In genomic region chr17:40318835-40319332, GRCh38 we compare ENCODE assay signal across 8 cellular contexts. TPM values are rescaled to one million over a fixed set of nuclear protein-coding genes. Genes with fewer than 3 reads are reported as not detected.
DNase-seq lines count a peak whose midpoint lies in the region; ATAC-seq and TF ChIP-seq lines count a peak whose summit lies in the region.

No MANE protein-coding gene starts in this region.

- peaks cover 56% of the 10 kb centered on the region for H4K20me1 ChIP-seq in smooth muscle cell (ENCODE audit: low read depth)

- H3K36me3 ChIP-seq in HAP-1 (replicated peaks) (peaks cover 3% of the 10 kb centered on the region; the same call in 1 of the 2 replicates), smooth muscle cell (ENCODE audit: low read depth) (no peaks in the 10 kb centered on the region)

- in situ Hi-C loops in HAP-1 (cut with MboI; ENCODE audit: low sequenced_read_pairs): no loop called here

- no peaks in the 10 kb centered on the region for H3K27me3 Mint-ChIP-seq in activated CD8-positive, alpha-beta T cell treated with anti-CD3 and anti-CD28 coated beads for 36 hours

- TF ChIP-seq CTCF in activated CD8-positive, alpha-beta T cell treated with anti-CD3 and anti-CD28 coated beads for 36 hours (IDR thresholded peaks at IDR 0.05): no peak
- TF ChIP-seq CTCF in smooth muscle cell (IDR thresholded peaks at IDR 0.05; ENCODE audit: borderline replicate concordance, insufficient read depth, poor library complexity, severe bottlenecking): no peak

- peaks cover 13% of the 10 kb centered on the region for H3F3A ChIP-seq in smooth muscle cell (ENCODE audit: low read depth)

- H3K27me3 ChIP-seq in HAP-1 (ENCODE audit: low read depth) (no peaks in the 10 kb centered on the region), right cardiac atrium (ENCODE audit: control insufficient read depth, insufficient read depth) (no peaks in the 10 kb centered on the region), smooth muscle cell (ENCODE audit: low read depth) (no peaks in the 10 kb centered on the region)

- peak overlapping the region; percentile 92 for H3K27ac ChIP-seq in right cardiac atrium (ENCODE audit: low read length)
- peak overlapping the region; percentile 93 for H3K27ac ChIP-seq in smooth muscle cell (ENCODE audit: low read depth)

- H3K4me3 ChIP-seq in HAP-1: peak overlapping the region; percentile 93
- peak overlapping the region; percentile 70 for H3K4me3 ChIP-seq in right cardiac atrium (ENCODE audit: low read length)
- H3K4me3 ChIP-seq in smooth muscle cell: peak overlapping the region; percentile 91

- DNase-seq in HAP-1 (ENCODE audit: low spot score in 2 of 2): no peak
- DNase-seq in activated CD8-positive, alpha-beta T cell treated with anti-CD3 and anti-CD28 coated beads for 36 hours: peak; percentile 43
- peak in 1 of 3 donors; percentile 67 for DNase-seq in right cardiac atrium
- no peak for DNase-seq in smooth muscle cell (lab: John Stamatoyannopoulos, UW; ENCODE audit: unreplicated experiment)
- no peak for DNase-seq in MV-4-11 (lab: John Stamatoyannopoulos, UW)
- no peak for DNase-seq in NCI-H82 treated with DMSO at 0.1 percent for 48 hours (lab: John Stamatoyannopoulos, UW; ENCODE audit: unreplicated experiment)
- no peak for DNase-seq in NCI-H69 (lab: John Stamatoyannopoulos, UW)

- ATAC-seq in activated CD8-positive, alpha-beta T cell treated with anti-CD3 and anti-CD28 coated beads for 36 hours: no peak
- no peak for ATAC-seq in right cardiac atrium
- ATAC-seq in HG03097 (IDR thresholded peaks at IDR 0.05; ENCODE audit: low FRiP score, unreplicated experiment): no peak

- peak overlapping the region; percentile 98 for H3K4me3 Mint-ChIP-seq in activated CD8-positive, alpha-beta T cell treated with anti-CD3 and anti-CD28 coated beads for 36 hours

- no peaks in the 10 kb centered on the region for H3K9me3 Mint-ChIP-seq in activated CD8-positive, alpha-beta T cell treated with anti-CD3 and anti-CD28 coated beads for 36 hours

- peak overlapping the region; percentile 99 for H3K4me2 ChIP-seq in smooth muscle cell

- H3K4me1 ChIP-seq in HAP-1 (peaks cover 11% of the 10 kb centered on the region), right cardiac atrium (ENCODE audit: control insufficient read depth, insufficient read depth, low read length) (peaks cover 40% of the 10 kb centered on the region), smooth muscle cell (ENCODE audit: low read depth) (peaks cover 43% of the 10 kb centered on the region)

- peaks cover 8% of the 10 kb centered on the region for H3K36me3 Mint-ChIP-seq in activated CD8-positive, alpha-beta T cell treated with anti-CD3 and anti-CD28 coated beads for 36 hours (ENCODE audit: low read depth)

- peak overlapping the region; percentile 99 for H3K27ac Mint-ChIP-seq in activated CD8-positive, alpha-beta T cell treated with anti-CD3 and anti-CD28 coated beads for 36 hours

- peaks cover 76% of the 10 kb centered on the region for H3K4me1 Mint-ChIP-seq in activated CD8-positive, alpha-beta T cell treated with anti-CD3 and anti-CD28 coated beads for 36 hours (ENCODE audit: low read depth)

- intact Hi-C loops in activated CD8-positive, alpha-beta T cell treated with anti-CD3 and anti-CD28 coated beads for 36 hours (cut with micrococcal nuclease): no loop called here
- intact Hi-C loops in right cardiac atrium (cut with DNase I): no loop called here

- peak overlapping the region; percentile 98 for H3K9ac ChIP-seq in smooth muscle cell (ENCODE audit: low read depth)

- no peaks in the 10 kb centered on the region for H3K9me3 ChIP-seq in HAP-1
- H3K9me3 ChIP-seq in right cardiac atrium (ENCODE audit: control insufficient read depth, low read length): no peaks in the 10 kb centered on the region
- no peaks in the 10 kb centered on the region for H3K9me3 ChIP-seq in smooth muscle cell (replicated peaks; ENCODE audit: low read depth)

- CTCF ChIA-PET in activated CD8-positive, alpha-beta T cell treated with anti-CD3 and anti-CD28 coated beads for 36 hours (lab: Charles Lee): interaction anchor here (0.6 to 42.0 kb wide), 6 partner anchors 8 to 240 kb away, joined by 3 to 780 read pairs (median 8); no protein-coding TSS in a partner anchor

- H3K79me2 ChIP-seq in smooth muscle cell (ENCODE audit: low read depth): peaks cover 54% of the 10 kb centered on the region

- WGBS in right cardiac atrium: 2% methylated on average over 13 of the region's 13 CpGs
- 19% methylated on average over 13 of the region's 13 CpGs for WGBS in smooth muscle cell (ENCODE audit: low lambda C conversion rate)

- no peak overlapping the region for H2AFZ ChIP-seq in smooth muscle cell (ENCODE audit: low read depth)

- POLR2A ChIA-PET in activated CD8-positive, alpha-beta T cell treated with anti-CD3 and anti-CD28 coated beads for 36 hours (lab: Charles Lee): interaction anchor here (1.0 to 11.5 kb wide), 9 partner anchors 11 to 53 kb away, joined by 3 to 101 read pairs (median 4); partner anchors contain the start of genes CDC6 and RARA

RNA-seq across cellular contexts. Expression of gene RARA, which starts 9.9 kb away (rescaled TPM):
- 10 to 100 TPM; 34.7 to 36.2 TPM for total RNA-seq in activated CD8-positive, alpha-beta T cell treated with anti-CD3 and anti-CD28 coated beads for 36 hours
- 10 to 100 TPM; 26.2 to 39.0 (median 29.1) TPM for total RNA-seq in right cardiac atrium
- polyA plus RNA-seq in right cardiac atrium: 28.3 TPM
- 13.6 and 22.5 TPM in 2 replicates for total RNA-seq in smooth muscle cell
- polyA plus RNA-seq in smooth muscle cell: 21.6 and 22.1 TPM in 2 replicates

RNA-seq across cellular contexts. Expression of gene CDC6, which starts 31.2 kb away (rescaled TPM):
- total RNA-seq in activated CD8-positive, alpha-beta T cell treated with anti-CD3 and anti-CD28 coated beads for 36 hours: 100 to 1,000 TPM; 110 to 118 TPM
- total RNA-seq in right cardiac atrium (1 to 10 TPM; 1.0 to 1.8 (median 1.3) TPM), smooth muscle cell (10.4 and 15.1 TPM in 2 replicates)
- polyA plus RNA-seq in right cardiac atrium (0.36 TPM), smooth muscle cell (5.2 and 5.5 TPM in 2 replicates)

RNA-seq across cellular contexts. Expression of gene GJD3, which starts 45.7 kb away (rescaled TPM):
- total RNA-seq in activated CD8-positive, alpha-beta T cell treated with anti-CD3 and anti-CD28 coated beads for 36 hours: not detected
- total RNA-seq in right cardiac atrium: 1 to 10 TPM in 1 of 4 donors, under 1 TPM in 3; 0.74 to 1.4 (median 0.86) TPM
- polyA plus RNA-seq in right cardiac atrium: 0.27 TPM
- not detected in 2 replicates for total RNA-seq in smooth muscle cell
- polyA plus RNA-seq in smooth muscle cell: 0.27 and 0.30 TPM in 2 replicates
